ENCODE assay signal across 19 cellular contexts in genomic region chr3:132435239-132435910, GRCh38. TPM values are rescaled to one million over a fixed set of nuclear protein-coding genes. Genes with fewer than 3 reads are reported as not detected.
DNase-seq lines count a peak whose midpoint lies in the region; ATAC-seq and TF ChIP-seq lines count a peak whose summit lies in the region.
"Had no signal": no experiment of that assay in that cellular context is flagged by ENCODE, and none has a peak within 500 bp of the region (broad histone marks: within the 10 kb centered on the region; RNA-seq: fewer than 3 reads in every experiment).

No MANE protein-coding gene starts in this region.

- no peaks in the 10 kb centered on the region for H3K27me3 Mint-ChIP-seq in activated CD4-positive, alpha-beta T cell treated with anti-CD3 and anti-CD28 coated beads, Interleukin-2, amount 10 ng/mL, durations not matched to agents 7 days and 5 days
- no peaks in the 10 kb centered on the region for H3K27me3 Mint-ChIP-seq in effector memory CD8-positive, alpha-beta T cell
- H3K27me3 Mint-ChIP-seq: activated B cell treated with CpG ODN at 0.5 μM for 24 hours; CD4-positive, CD25-positive, alpha-beta regulatory T cell had no signal

- H3K27ac Mint-ChIP-seq in activated CD4-positive, alpha-beta T cell treated with anti-CD3 and anti-CD28 coated beads, Interleukin-2, amount 10 ng/mL, durations not matched to agents 7 days and 5 days: peak overlapping the region; percentile 46
- peak overlapping the region in 1 of 2 donors; percentile 11 for H3K27ac Mint-ChIP-seq in effector memory CD8-positive, alpha-beta T cell
- H3K27ac Mint-ChIP-seq: activated B cell treated with CpG ODN at 0.5 μM for 24 hours; CD4-positive, CD25-positive, alpha-beta regulatory T cell; T-helper 1 cell treated with Interleukin-12 subunit alpha and Interleukin-12 subunit beta and Interleukin-4 antibody, amounts not matched to agents 30 μg/mL and 1 μg/mL, for 36 hours had no signal

- peaks cover 28% of the 10 kb centered on the region for H3K4me1 Mint-ChIP-seq in activated CD4-positive, alpha-beta T cell treated with anti-CD3 and anti-CD28 coated beads, Interleukin-2, amount 10 ng/mL, durations not matched to agents 7 days and 5 days
- peaks cover 10 to 13% of the 10 kb centered on the region in 2 donors for H3K4me1 Mint-ChIP-seq in effector memory CD8-positive, alpha-beta T cell (ENCODE audit: low read depth in 2 of 2)
- H3K4me1 Mint-ChIP-seq: activated B cell treated with CpG ODN at 0.5 μM for 24 hours had no signal

- no peak overlapping the region for H3K9ac ChIP-seq in smooth muscle cell (ENCODE audit: low read depth)

- H3F3A ChIP-seq in smooth muscle cell (ENCODE audit: low read depth): no peaks in the 10 kb centered on the region

- POLR2A ChIA-PET in activated CD4-positive, alpha-beta T cell treated with anti-CD3 and anti-CD28 coated beads, Interleukin-2, amount 10 ng/mL, durations not matched to agents 7 days and 5 days (lab: Charles Lee): no interaction called here
- POLR2A ChIA-PET in OCI-LY7 (lab: Charles Lee): interaction anchor here (0.9 to 2.2 kb wide), 2 partner anchors 10 to 13 kb away, joined by 3 to 5 read pairs; no protein-coding TSS in a partner anchor

- H3K36me3 ChIP-seq in OCI-LY7 (ENCODE audit: insufficient read depth, low read length) (peaks cover 49% of the 10 kb centered on the region), smooth muscle cell (ENCODE audit: low read depth) (no peaks in the 10 kb centered on the region)
- H3K36me3 ChIP-seq: thoracic aorta had no signal

- H3K9me3 Mint-ChIP-seq in activated CD4-positive, alpha-beta T cell treated with anti-CD3 and anti-CD28 coated beads, Interleukin-2, amount 10 ng/mL, durations not matched to agents 7 days and 5 days: no peaks in the 10 kb centered on the region
- no peaks in the 10 kb centered on the region for H3K9me3 Mint-ChIP-seq in effector memory CD8-positive, alpha-beta T cell
- H3K9me3 Mint-ChIP-seq: activated B cell treated with CpG ODN at 0.5 μM for 24 hours; CD4-positive, CD25-positive, alpha-beta regulatory T cell; T-helper 1 cell treated with Interleukin-12 subunit alpha and Interleukin-12 subunit beta and Interleukin-4 antibody, amounts not matched to agents 30 μg/mL and 1 μg/mL, for 36 hours had no signal

- H3K4me3 Mint-ChIP-seq in activated CD4-positive, alpha-beta T cell treated with anti-CD3 and anti-CD28 coated beads, Interleukin-2, amount 10 ng/mL, durations not matched to agents 7 days and 5 days: no peak overlapping the region
- no peak overlapping the region for H3K4me3 Mint-ChIP-seq in effector memory CD8-positive, alpha-beta T cell
- H3K4me3 Mint-ChIP-seq: activated B cell treated with CpG ODN at 0.5 μM for 24 hours; CD4-positive, CD25-positive, alpha-beta regulatory T cell; T-helper 1 cell treated with Interleukin-12 subunit alpha and Interleukin-12 subunit beta and Interleukin-4 antibody, amounts not matched to agents 30 μg/mL and 1 μg/mL, for 36 hours had no signal

- H3K79me2 ChIP-seq in OCI-LY7 (ENCODE audit: insufficient read depth, low read depth, low read length) (peaks cover 4% of the 10 kb centered on the region; the same call in 1 of the 2 replicates), smooth muscle cell (ENCODE audit: low read depth) (peaks cover 34% of the 10 kb centered on the region)

- H4K20me1 ChIP-seq in OCI-LY7 (ENCODE audit: insufficient read depth, low read length): no peaks in the 10 kb centered on the region
- peaks cover 39% of the 10 kb centered on the region for H4K20me1 ChIP-seq in smooth muscle cell (ENCODE audit: low read depth)

- H3K4me3 ChIP-seq in OCI-LY7 (ENCODE audit: low read depth, low read length, poor library complexity, severe bottlenecking): no peak overlapping the region
- H3K4me3 ChIP-seq in smooth muscle cell: no peak overlapping the region
- H3K4me3 ChIP-seq: esophagus muscularis mucosa, K562, thoracic aorta had no signal

- intact Hi-C loops in OCI-LY7 (cut with micrococcal nuclease; ENCODE audit: unreplicated experiment): loop anchor here (5.0 kb wide), 1 partner anchor 152 kb away; no protein-coding TSS in a partner anchor

- H3K27me3 ChIP-seq in smooth muscle cell (ENCODE audit: low read depth): no peaks in the 10 kb centered on the region
- H3K27me3 ChIP-seq: esophagus muscularis mucosa had no signal

- TF ChIP-seq CTCF in OCI-LY7 (conservative IDR thresholded peaks at IDR 0.05; ENCODE audit: low read length) (no peak), smooth muscle cell (IDR thresholded peaks at IDR 0.05; ENCODE audit: borderline replicate concordance, insufficient read depth, poor library complexity, severe bottlenecking) (no peak)

- peaks cover 30% of the 10 kb centered on the region for H3K36me3 Mint-ChIP-seq in activated CD4-positive, alpha-beta T cell treated with anti-CD3 and anti-CD28 coated beads, Interleukin-2, amount 10 ng/mL, durations not matched to agents 7 days and 5 days (ENCODE audit: low read depth)
- H3K36me3 Mint-ChIP-seq in effector memory CD8-positive, alpha-beta T cell (ENCODE audit: insufficient read depth): peaks cover 12% of the 10 kb centered on the region

- WGBS in smooth muscle cell (ENCODE audit: low lambda C conversion rate): 95% methylated on average over 3 of the region's 3 CpGs

- H3K4me2 ChIP-seq in OCI-LY7 (ENCODE audit: low read length): no peak overlapping the region
- no peak overlapping the region for H3K4me2 ChIP-seq in smooth muscle cell

- H3K9me3 ChIP-seq in OCI-LY7 (ENCODE audit: low read length) (no peaks in the 10 kb centered on the region), smooth muscle cell (replicated peaks; ENCODE audit: low read depth) (no peaks in the 10 kb centered on the region)
- H3K9me3 ChIP-seq: esophagus muscularis mucosa, thoracic aorta had no signal

- no peak overlapping the region for H3K27ac ChIP-seq in OCI-LY7 (ENCODE audit: low read depth, low read length, poor library complexity, severe bottlenecking)
- peak overlapping the region; percentile 1 for H3K27ac ChIP-seq in smooth muscle cell (ENCODE audit: low read depth)
- H3K27ac ChIP-seq: thoracic aorta had no signal

- H3K4me1 ChIP-seq in OCI-LY7 (ENCODE audit: insufficient read depth, low read length, poor library complexity, severe bottlenecking) (no peaks in the 10 kb centered on the region), smooth muscle cell (ENCODE audit: low read depth) (no peaks in the 10 kb centered on the region)

- peak; percentile 33 for ATAC-seq in effector memory CD8-positive, alpha-beta T cell (replicated peaks)
- ATAC-seq in GM21576 (IDR thresholded peaks at IDR 0.05; ENCODE audit: unreplicated experiment): no peak
- ATAC-seq: K562 had no signal

- CTCF ChIA-PET in activated CD4-positive, alpha-beta T cell treated with anti-CD3 and anti-CD28 coated beads, Interleukin-2, amount 10 ng/mL, durations not matched to agents 7 days and 5 days (lab: Charles Lee): interaction anchor here (0.8 kb wide), 2 partner anchors 22 to 55 kb away, joined by 3 read pairs; no protein-coding TSS in a partner anchor
- CTCF ChIA-PET in OCI-LY7 (lab: Charles Lee; ENCODE audit: unreplicated experiment): no interaction called here

- BruUV-seq in OCI-LY7 (replicated peaks; lab: Mats Ljungman, UMichigan): TSS peak; percentile 3

- no peaks in the 10 kb centered on the region for H3K9me2 ChIP-seq in OCI-LY7 (ENCODE audit: insufficient read depth, low read length)

- H2AFZ ChIP-seq in OCI-LY7 (ENCODE audit: low read length) (no peak overlapping the region), smooth muscle cell (ENCODE audit: low read depth) (no peak overlapping the region)

- no peak for DNase-seq in activated CD4-positive, alpha-beta T cell treated with anti-CD3 and anti-CD28 coated beads, Interleukin-2, amount 10 ng/mL, durations not matched to agents 7 days and 5 days
- DNase-seq in activated CD4-positive, alpha-beta T cell treated with anti-CD3 and anti-CD28 coated beads, Interleukin-2, amount 50 U/mL, for 48 hours: no peak
- DNase-seq in OCI-LY7 (ENCODE audit: low spot score): no peak
- DNase-seq in effector memory CD8-positive, alpha-beta T cell: no peak
- no peak for DNase-seq in smooth muscle cell (lab: John Stamatoyannopoulos, UW; ENCODE audit: unreplicated experiment)
- DNase-seq in SW480 (ENCODE audit: low spot score): no peak
- no peak for DNase-seq in AG08396 (ENCODE audit: low spot score)
- DNase-seq: activated B cell treated with CpG ODN at 0.5 μM for 24 hours; glutamatergic neuron; NCI-H2029 treated with DMSO at 0.1 percent for 48 hours; NCI-H510A; small intestine; stimulated activated CD8-positive, alpha-beta memory T cell treated with anti-CD3 and anti-CD28 coated beads, Interleukin-4, amount 100 ng/mL, for 48 hours had no signal

RNA-seq across cellular contexts. Expression of gene DNAJC13, which starts 18.1 kb away (rescaled TPM):
- total RNA-seq in activated CD4-positive, alpha-beta T cell treated with anti-CD3 and anti-CD28 coated beads, Interleukin-2, amount 10 ng/mL, durations not matched to agents 7 days and 5 days: 10 to 100 TPM; 37.3 to 38.6 TPM
- 22.8 and 30.7 TPM in 2 replicates for total RNA-seq in OCI-LY7 (2014; rRNA removed; shearing (Covaris generic))
- total RNA-seq in OCI-LY7 (2022) (42.7 and 46.1 TPM in 2 replicates), smooth muscle cell (47.9 and 69.3 TPM in 2 replicates)
- 11.1 and 12.7 TPM in 2 replicates for polyA plus RNA-seq in smooth muscle cell
